In the genomic region with DNA sequence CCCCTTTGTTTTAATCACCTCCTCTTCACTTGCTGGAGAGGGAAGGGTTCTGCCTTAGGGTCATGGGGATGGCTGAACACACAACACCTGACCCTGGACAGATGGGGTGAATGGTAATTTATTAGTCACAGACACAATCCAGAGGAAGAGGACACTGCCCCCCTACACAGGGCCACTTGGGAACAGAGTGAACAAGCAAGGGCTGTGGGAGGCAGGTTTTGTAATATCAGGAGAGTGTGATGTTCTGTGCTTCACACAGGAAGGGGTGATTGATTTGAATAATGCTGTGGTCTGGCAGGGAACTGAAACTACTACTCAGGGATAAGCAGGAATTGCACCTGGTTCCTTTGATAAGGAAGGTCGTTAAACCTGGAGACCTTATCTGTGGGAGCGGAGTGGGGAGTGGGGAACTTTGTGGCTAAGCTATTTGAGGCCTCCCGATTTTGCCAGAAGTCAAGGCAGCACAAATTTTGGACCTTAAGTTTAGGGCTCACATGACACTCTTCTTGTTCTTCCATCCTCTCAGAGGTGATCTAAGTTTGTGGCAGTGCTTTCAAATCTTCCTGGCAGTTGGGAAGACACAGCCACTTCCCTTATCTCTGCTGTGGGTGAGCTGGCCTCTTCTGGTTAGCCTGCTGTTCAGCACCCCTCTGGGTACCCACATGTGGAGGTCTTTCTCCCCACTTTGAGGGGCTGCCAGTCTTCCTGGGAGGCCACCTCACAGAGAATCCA, we compare ENCODE assay signal across 1 cellular context.
TF ChIP-seq lines count a peak whose summit lies in the region.

No MANE protein-coding gene starts in this region.

TF ChIP-seq in K562, 482 proteins besides CTCF, POLR2A, EP300 and RAD21 (continued from another document and continues in another):
- peak in 1 of 2 experiments; percentile 72; a peak in 2 of 4 replicates for TF ChIP-seq FOXA3 (CRISPR knock-in tag; conservative IDR thresholded peaks at IDR 0.05 in 1 of 2, IDR thresholded peaks at IDR 0.05 in 1 of 2)
- TF ChIP-seq RAD51 (IDR thresholded peaks at IDR 0.05; ENCODE audit: borderline replicate concordance, low read depth): peak; percentile 64
- TF ChIP-seq ZNF263 (CRISPR knock-in tag; IDR thresholded peaks at IDR 0.05; ENCODE audit: borderline replicate concordance): peak; percentile 80; the same call in 1 of the 2 replicates
- TF ChIP-seq, protein P1, sequence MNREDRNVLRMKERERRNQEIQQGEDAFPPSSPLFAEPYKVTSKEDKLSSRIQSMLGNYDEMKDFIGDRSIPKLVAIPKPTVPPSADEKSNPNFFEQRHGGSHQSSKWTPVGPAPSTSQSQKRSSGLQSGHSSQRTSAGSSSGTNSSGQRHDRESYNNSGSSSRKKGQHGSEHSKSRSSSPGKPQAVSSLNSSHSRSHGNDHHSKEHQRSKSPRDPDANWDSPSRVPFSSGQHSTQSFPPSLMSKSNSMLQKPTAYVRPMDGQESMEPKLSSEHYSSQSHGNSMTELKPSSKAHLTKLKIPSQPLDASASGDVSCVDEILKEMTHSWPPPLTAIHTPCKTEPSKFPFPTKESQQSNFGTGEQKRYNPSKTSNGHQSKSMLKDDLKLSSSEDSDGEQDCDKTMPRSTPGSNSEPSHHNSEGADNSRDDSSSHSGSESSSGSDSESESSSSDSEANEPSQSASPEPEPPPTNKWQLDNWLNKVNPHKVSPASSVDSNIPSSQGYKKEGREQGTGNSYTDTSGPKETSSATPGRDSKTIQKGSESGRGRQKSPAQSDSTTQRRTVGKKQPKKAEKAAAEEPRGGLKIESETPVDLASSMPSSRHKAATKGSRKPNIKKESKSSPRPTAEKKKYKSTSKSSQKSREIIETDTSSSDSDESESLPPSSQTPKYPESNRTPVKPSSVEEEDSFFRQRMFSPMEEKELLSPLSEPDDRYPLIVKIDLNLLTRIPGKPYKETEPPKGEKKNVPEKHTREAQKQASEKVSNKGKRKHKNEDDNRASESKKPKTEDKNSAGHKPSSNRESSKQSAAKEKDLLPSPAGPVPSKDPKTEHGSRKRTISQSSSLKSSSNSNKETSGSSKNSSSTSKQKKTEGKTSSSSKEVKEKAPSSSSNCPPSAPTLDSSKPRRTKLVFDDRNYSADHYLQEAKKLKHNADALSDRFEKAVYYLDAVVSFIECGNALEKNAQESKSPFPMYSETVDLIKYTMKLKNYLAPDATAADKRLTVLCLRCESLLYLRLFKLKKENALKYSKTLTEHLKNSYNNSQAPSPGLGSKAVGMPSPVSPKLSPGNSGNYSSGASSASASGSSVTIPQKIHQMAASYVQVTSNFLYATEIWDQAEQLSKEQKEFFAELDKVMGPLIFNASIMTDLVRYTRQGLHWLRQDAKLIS (CRISPR knock-in tag; IDR thresholded peaks at IDR 0.05): peak; percentile 72; the same call in 1 of the 2 replicates
- no peak for TF ChIP-seq HMG20A (CRISPR knock-in tag; conservative IDR thresholded peaks at IDR 0.05)
- TF ChIP-seq ZBTB7A (IDR thresholded peaks at IDR 0.05; ENCODE audit: borderline replicate concordance, control insufficient read depth, low read depth, low read length): peak; percentile 65; the same call in 1 of the 2 replicates
- peak; percentile 60; the same call in 1 of the 2 replicates for TF ChIP-seq TCF7 (IDR thresholded peaks at IDR 0.05; ENCODE audit: borderline replicate concordance)
- no peak for TF ChIP-seq POLR3G (IDR thresholded peaks at IDR 0.05; ENCODE audit: extremely low read depth, insufficient read length, insufficient replicate concordance)
- no peak for TF ChIP-seq SLC30A9 (CRISPR knock-in tag; IDR thresholded peaks at IDR 0.05)
- no peak for TF ChIP-seq BRD4 (IDR thresholded peaks at IDR 0.05)
- peak; percentile 77 for TF ChIP-seq ZBTB17 (CRISPR knock-in tag; IDR thresholded peaks at IDR 0.05)
- TF ChIP-seq, protein P2, sequence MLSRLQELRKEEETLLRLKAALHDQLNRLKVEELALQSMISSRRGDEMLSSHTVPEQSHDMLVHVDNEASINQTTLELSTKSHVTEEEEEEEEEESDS (CRISPR knock-in tag; IDR thresholded peaks at IDR 0.05): no peak
- TF ChIP-seq ZNF253 (CRISPR knock-in tag; conservative IDR thresholded peaks at IDR 0.05): no peak
- no peak; the same call in 1 of the 2 replicates for TF ChIP-seq EZH2 (IDR thresholded peaks at IDR 0.05; ENCODE audit: borderline replicate concordance, low read depth, low read length)
- TF ChIP-seq, protein P3, sequence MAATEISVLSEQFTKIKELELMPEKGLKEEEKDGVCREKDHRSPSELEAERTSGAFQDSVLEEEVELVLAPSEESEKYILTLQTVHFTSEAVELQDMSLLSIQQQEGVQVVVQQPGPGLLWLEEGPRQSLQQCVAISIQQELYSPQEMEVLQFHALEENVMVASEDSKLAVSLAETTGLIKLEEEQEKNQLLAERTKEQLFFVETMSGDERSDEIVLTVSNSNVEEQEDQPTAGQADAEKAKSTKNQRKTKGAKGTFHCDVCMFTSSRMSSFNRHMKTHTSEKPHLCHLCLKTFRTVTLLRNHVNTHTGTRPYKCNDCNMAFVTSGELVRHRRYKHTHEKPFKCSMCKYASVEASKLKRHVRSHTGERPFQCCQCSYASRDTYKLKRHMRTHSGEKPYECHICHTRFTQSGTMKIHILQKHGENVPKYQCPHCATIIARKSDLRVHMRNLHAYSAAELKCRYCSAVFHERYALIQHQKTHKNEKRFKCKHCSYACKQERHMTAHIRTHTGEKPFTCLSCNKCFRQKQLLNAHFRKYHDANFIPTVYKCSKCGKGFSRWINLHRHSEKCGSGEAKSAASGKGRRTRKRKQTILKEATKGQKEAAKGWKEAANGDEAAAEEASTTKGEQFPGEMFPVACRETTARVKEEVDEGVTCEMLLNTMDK (IDR thresholded peaks at IDR 0.05; ENCODE audit: borderline replicate concordance, insufficient read depth, low read depth, low read length, poor library complexity, severe bottlenecking): no peak
- no peak for TF ChIP-seq SREBF2 (CRISPR knock-in tag; IDR thresholded peaks at IDR 0.05)
- TF ChIP-seq HSF4 (CRISPR knock-in tag; IDR thresholded peaks at IDR 0.05; ENCODE audit: borderline replicate concordance): no peak
- TF ChIP-seq NFIX (CRISPR knock-in tag; IDR thresholded peaks at IDR 0.05; ENCODE audit: low read depth): 0 out of 2 replicates have a peak, but pooled peaks have one; percentile 11
- TF ChIP-seq MCM5 (IDR thresholded peaks at IDR 0.05; ENCODE audit: low read depth): no peak
- no peak for TF ChIP-seq KDM2B (CRISPR knock-in tag; IDR thresholded peaks at IDR 0.05)
- TF ChIP-seq ETV5 (CRISPR knock-in tag; IDR thresholded peaks at IDR 0.05; ENCODE audit: low read depth): peak; percentile 97
- peak; percentile 67 for TF ChIP-seq NFATC3 (IDR thresholded peaks at IDR 0.05)
- TF ChIP-seq ELF4 (CRISPR knock-in tag; IDR thresholded peaks at IDR 0.05): peak; percentile 97
- peak; percentile 93 for TF ChIP-seq GATAD2A (IDR thresholded peaks at IDR 0.05)
- TF ChIP-seq ZNF583 (CRISPR knock-in tag; IDR thresholded peaks at IDR 0.05): peak; percentile 86; the same call in 1 of the 2 replicates
- TF ChIP-seq, protein P4, sequence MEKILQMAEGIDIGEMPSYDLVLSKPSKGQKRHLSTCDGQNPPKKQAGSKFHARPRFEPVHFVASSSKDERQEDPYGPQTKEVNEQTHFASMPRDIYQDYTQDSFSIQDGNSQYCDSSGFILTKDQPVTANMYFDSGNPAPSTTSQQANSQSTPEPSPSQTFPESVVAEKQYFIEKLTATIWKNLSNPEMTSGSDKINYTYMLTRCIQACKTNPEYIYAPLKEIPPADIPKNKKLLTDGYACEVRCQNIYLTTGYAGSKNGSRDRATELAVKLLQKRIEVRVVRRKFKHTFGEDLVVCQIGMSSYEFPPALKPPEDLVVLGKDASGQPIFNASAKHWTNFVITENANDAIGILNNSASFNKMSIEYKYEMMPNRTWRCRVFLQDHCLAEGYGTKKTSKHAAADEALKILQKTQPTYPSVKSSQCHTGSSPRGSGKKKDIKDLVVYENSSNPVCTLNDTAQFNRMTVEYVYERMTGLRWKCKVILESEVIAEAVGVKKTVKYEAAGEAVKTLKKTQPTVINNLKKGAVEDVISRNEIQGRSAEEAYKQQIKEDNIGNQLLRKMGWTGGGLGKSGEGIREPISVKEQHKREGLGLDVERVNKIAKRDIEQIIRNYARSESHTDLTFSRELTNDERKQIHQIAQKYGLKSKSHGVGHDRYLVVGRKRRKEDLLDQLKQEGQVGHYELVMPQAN (IDR thresholded peaks at IDR 0.05; ENCODE audit: borderline replicate concordance): no peak; the same call in 1 of the 2 replicates
- no peak for TF ChIP-seq ILF3 (IDR thresholded peaks at IDR 0.05; ENCODE audit: borderline replicate concordance)
- TF ChIP-seq ZNF445 (CRISPR knock-in tag; IDR thresholded peaks at IDR 0.05; ENCODE audit: low read depth): no peak
- no peak for TF ChIP-seq ZZZ3 (IDR thresholded peaks at IDR 0.05)
- no peak for TF ChIP-seq KAT8 (IDR thresholded peaks at IDR 0.05; ENCODE audit: low read depth)
- TF ChIP-seq NFXL1 (CRISPR knock-in tag; IDR thresholded peaks at IDR 0.05): no peak
- no peak for TF ChIP-seq ASH1L (IDR thresholded peaks at IDR 0.05; ENCODE audit: borderline replicate concordance, low read depth, partially characterized antibody)
- peak; percentile 91 for TF ChIP-seq ZNF584 (CRISPR knock-in tag; IDR thresholded peaks at IDR 0.05; ENCODE audit: low read depth)
- TF ChIP-seq GTF2F1 (IDR thresholded peaks at IDR 0.05; ENCODE audit: low read depth, low read length): no peak
- no peak for TF ChIP-seq CEBPG (CRISPR knock-in tag; IDR thresholded peaks at IDR 0.05)
- peak in 1 of 2 experiments; percentile 67; a peak in 1 of 4 replicates for TF ChIP-seq CEBPG (tag; conservative IDR thresholded peaks at IDR 0.05 in 1 of 2, IDR thresholded peaks at IDR 0.05 in 1 of 2)
- TF ChIP-seq SRSF3 (IDR thresholded peaks at IDR 0.05; ENCODE audit: insufficient read depth, low read length): no peak
- TF ChIP-seq, protein P5, sequence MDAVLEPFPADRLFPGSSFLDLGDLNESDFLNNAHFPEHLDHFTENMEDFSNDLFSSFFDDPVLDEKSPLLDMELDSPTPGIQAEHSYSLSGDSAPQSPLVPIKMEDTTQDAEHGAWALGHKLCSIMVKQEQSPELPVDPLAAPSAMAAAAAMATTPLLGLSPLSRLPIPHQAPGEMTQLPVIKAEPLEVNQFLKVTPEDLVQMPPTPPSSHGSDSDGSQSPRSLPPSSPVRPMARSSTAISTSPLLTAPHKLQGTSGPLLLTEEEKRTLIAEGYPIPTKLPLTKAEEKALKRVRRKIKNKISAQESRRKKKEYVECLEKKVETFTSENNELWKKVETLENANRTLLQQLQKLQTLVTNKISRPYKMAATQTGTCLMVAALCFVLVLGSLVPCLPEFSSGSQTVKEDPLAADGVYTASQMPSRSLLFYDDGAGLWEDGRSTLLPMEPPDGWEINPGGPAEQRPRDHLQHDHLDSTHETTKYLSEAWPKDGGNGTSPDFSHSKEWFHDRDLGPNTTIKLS (IDR thresholded peaks at IDR 0.05; ENCODE audit: borderline replicate concordance, low read depth): peak; percentile 60; the same call in 1 of the 2 replicates
- TF ChIP-seq SIN3A (IDR thresholded peaks at IDR 0.05; ENCODE audit: borderline replicate concordance in 2 of 2, control insufficient read depth in 1 of 2, low read depth in 2 of 2, low read length in 2 of 2): no peak
- TF ChIP-seq, protein P6, sequence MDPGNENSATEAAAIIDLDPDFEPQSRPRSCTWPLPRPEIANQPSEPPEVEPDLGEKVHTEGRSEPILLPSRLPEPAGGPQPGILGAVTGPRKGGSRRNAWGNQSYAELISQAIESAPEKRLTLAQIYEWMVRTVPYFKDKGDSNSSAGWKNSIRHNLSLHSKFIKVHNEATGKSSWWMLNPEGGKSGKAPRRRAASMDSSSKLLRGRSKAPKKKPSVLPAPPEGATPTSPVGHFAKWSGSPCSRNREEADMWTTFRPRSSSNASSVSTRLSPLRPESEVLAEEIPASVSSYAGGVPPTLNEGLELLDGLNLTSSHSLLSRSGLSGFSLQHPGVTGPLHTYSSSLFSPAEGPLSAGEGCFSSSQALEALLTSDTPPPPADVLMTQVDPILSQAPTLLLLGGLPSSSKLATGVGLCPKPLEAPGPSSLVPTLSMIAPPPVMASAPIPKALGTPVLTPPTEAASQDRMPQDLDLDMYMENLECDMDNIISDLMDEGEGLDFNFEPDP (CRISPR knock-in tag; IDR thresholded peaks at IDR 0.05): no peak
- TF ChIP-seq NR3C1 (CRISPR knock-in tag; IDR thresholded peaks at IDR 0.05): no peak
- peak in 1 of 2 experiments; percentile 95; a peak in 3 of 4 replicates for TF ChIP-seq TEAD1 (CRISPR knock-in tag; IDR thresholded peaks at IDR 0.05)
- TF ChIP-seq, protein P7, sequence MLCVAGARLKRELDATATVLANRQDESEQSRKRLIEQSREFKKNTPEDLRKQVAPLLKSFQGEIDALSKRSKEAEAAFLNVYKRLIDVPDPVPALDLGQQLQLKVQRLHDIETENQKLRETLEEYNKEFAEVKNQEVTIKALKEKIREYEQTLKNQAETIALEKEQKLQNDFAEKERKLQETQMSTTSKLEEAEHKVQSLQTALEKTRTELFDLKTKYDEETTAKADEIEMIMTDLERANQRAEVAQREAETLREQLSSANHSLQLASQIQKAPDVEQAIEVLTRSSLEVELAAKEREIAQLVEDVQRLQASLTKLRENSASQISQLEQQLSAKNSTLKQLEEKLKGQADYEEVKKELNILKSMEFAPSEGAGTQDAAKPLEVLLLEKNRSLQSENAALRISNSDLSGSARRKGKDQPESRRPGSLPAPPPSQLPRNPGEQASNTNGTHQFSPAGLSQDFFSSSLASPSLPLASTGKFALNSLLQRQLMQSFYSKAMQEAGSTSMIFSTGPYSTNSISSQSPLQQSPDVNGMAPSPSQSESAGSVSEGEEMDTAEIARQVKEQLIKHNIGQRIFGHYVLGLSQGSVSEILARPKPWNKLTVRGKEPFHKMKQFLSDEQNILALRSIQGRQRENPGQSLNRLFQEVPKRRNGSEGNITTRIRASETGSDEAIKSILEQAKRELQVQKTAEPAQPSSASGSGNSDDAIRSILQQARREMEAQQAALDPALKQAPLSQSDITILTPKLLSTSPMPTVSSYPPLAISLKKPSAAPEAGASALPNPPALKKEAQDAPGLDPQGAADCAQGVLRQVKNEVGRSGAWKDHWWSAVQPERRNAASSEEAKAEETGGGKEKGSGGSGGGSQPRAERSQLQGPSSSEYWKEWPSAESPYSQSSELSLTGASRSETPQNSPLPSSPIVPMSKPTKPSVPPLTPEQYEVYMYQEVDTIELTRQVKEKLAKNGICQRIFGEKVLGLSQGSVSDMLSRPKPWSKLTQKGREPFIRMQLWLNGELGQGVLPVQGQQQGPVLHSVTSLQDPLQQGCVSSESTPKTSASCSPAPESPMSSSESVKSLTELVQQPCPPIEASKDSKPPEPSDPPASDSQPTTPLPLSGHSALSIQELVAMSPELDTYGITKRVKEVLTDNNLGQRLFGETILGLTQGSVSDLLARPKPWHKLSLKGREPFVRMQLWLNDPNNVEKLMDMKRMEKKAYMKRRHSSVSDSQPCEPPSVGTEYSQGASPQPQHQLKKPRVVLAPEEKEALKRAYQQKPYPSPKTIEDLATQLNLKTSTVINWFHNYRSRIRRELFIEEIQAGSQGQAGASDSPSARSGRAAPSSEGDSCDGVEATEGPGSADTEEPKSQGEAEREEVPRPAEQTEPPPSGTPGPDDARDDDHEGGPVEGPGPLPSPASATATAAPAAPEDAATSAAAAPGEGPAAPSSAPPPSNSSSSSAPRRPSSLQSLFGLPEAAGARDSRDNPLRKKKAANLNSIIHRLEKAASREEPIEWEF (CRISPR knock-in tag; IDR thresholded peaks at IDR 0.05): peak; percentile 80; the same call in 1 of the 2 replicates
